In genomic region chr21:46081022-46081861, GRCh38 we compare ENCODE assay signal across 17 cellular contexts. TPM values are rescaled to one million over a fixed set of nuclear protein-coding genes. Genes with fewer than 3 reads are reported as not detected.
DNase-seq lines count a peak whose midpoint lies in the region; ATAC-seq, FAIRE-seq and TF ChIP-seq lines count a peak whose summit lies in the region.
"Had no signal": no experiment of that assay in that cellular context is flagged by ENCODE, and none has a peak within 500 bp of the region (broad histone marks: within the 10 kb centered on the region; RNA-seq: fewer than 3 reads in every experiment).

No MANE protein-coding gene starts in this region.

- peaks cover 15% of the 10 kb centered on the region for H3K27me3 ChIP-seq in lower lobe of right lung (ENCODE audit: low read depth)
- H3K27me3 ChIP-seq in tibial artery = no peaks in the 10 kb centered on the region
- H3K27me3 ChIP-seq: gastroesophageal sphincter had no signal

- H3K4me1 ChIP-seq in lower lobe of right lung = no peaks in the 10 kb centered on the region
- peaks cover 0 to 37% (median 33%) of the 10 kb centered on the region in 4 donors for H3K4me1 ChIP-seq in tibial artery

- peaks cover 4% of the 10 kb centered on the region for H3K9me3 Mint-ChIP-seq in activated B cell treated with CpG ODN at 0.5 μM for 24 hours

- peak; percentile 9 for DNase-seq in activated naive CD4-positive, alpha-beta T cell treated with anti-CD3 and anti-CD28 coated beads, Interleukin-2, amount 50 U/mL, for 16 hours
- DNase-seq in activated naive CD4-positive, alpha-beta T cell treated with Interleukin-2 at 50 U/mL for 16 hours = no peak
- DNase-seq in activated B cell treated with CpG ODN at 0.5 μM for 24 hours (peak; percentile 6), lower lobe of right lung (peak; percentile 31), tibial artery (peak in 1 of 2 donors; percentile 65), NCI-H510A (lab: John Stamatoyannopoulos, UW) (no peak), GM13976 (ENCODE audit: low spot score) (no peak), HTR-8/SVneo (ENCODE audit: insufficient read length, low spot score) (no peak)
- DNase-seq: activated CD4-positive, alpha-beta T cell treated with anti-CD3 and anti-CD28 coated beads for 48 hours; AML-193; dermis blood vessel endothelial cell; GF-D8; MV-4-11; NCI-H526 had no signal

- no peaks in the 10 kb centered on the region for H3K27me3 Mint-ChIP-seq in activated B cell treated with CpG ODN at 0.5 μM for 24 hours
- H3K27me3 Mint-ChIP-seq: activated naive CD8-positive, alpha-beta T cell had no signal

- no peak for FAIRE-seq in HTR-8/SVneo (lab: Jason Lieb, UNC)

- CTCF ChIA-PET in activated B cell treated with CpG ODN at 0.5 μM for 24 hours (lab: Charles Lee) = no interaction called here

- H3K4me1 Mint-ChIP-seq in activated B cell treated with CpG ODN at 0.5 μM for 24 hours = no peaks in the 10 kb centered on the region

- H3K4me3 Mint-ChIP-seq in activated B cell treated with CpG ODN at 0.5 μM for 24 hours = no peak overlapping the region
- H3K4me3 Mint-ChIP-seq: activated naive CD8-positive, alpha-beta T cell had no signal

- no peak overlapping the region for H3K27ac ChIP-seq in lower lobe of right lung
- peak overlapping the region; percentile 36 to 47 for H3K27ac ChIP-seq in tibial artery
- H3K27ac ChIP-seq: HL-60 had no signal

- in situ Hi-C loops in GM13976 (cut with MboI; ENCODE audit: low sequenced_read_pairs, unreplicated experiment) = no loop called here

- POLR2A ChIA-PET in activated B cell treated with CpG ODN at 0.5 μM for 24 hours (lab: Charles Lee) = no interaction called here

- intact Hi-C loops in activated B cell treated with CpG ODN at 0.5 μM for 24 hours (cut with micrococcal nuclease) (no loop called here), lower lobe of right lung (cut with DNase I) (no loop called here), tibial artery (cut with DNase I; ENCODE audit: low total_unique reads) (no loop called here)

- TF ChIP-seq CTCF in activated B cell treated with CpG ODN at 0.5 μM for 24 hours (IDR thresholded peaks at IDR 0.05) = no peak
- no peak for TF ChIP-seq CTCF in lower lobe of right lung (IDR thresholded peaks at IDR 0.05)
- no peak for TF ChIP-seq CTCF in tibial artery (IDR thresholded peaks at IDR 0.05)
- no peak for TF ChIP-seq CTCF in GM13976 (IDR thresholded peaks at IDR 0.05; ENCODE audit: borderline replicate concordance, control extremely low read depth, extremely low read depth, insufficient read depth, missing control alignments)

- H3K4me3 ChIP-seq in lower lobe of right lung (no peak overlapping the region), tibial artery (no peak overlapping the region)
- H3K4me3 ChIP-seq: gastroesophageal sphincter had no signal

- no peaks in the 10 kb centered on the region for H3K9me3 ChIP-seq in lower lobe of right lung
- H3K9me3 ChIP-seq in tibial artery = no peaks in the 10 kb centered on the region
- H3K9me3 ChIP-seq: gastroesophageal sphincter had no signal

- ATAC-seq in activated B cell treated with CpG ODN at 0.5 μM for 24 hours (ENCODE audit: low read depth) (no peak), lower lobe of right lung (peak in 1 of 2 donors; percentile 3)

- no peak overlapping the region for H3K27ac Mint-ChIP-seq in activated B cell treated with CpG ODN at 0.5 μM for 24 hours
- H3K27ac Mint-ChIP-seq: activated naive CD8-positive, alpha-beta T cell had no signal

- no peaks in the 10 kb centered on the region for H3K36me3 Mint-ChIP-seq in activated B cell treated with CpG ODN at 0.5 μM for 24 hours (ENCODE audit: low read depth)

- H3K36me3 ChIP-seq in lower lobe of right lung (no peaks in the 10 kb centered on the region), tibial artery (no peaks in the 10 kb centered on the region)
- H3K36me3 ChIP-seq: gastroesophageal sphincter had no signal

RNA-seq across cellular contexts. Expression of gene COL6A2, which starts 16.7 kb away (rescaled TPM):
- total RNA-seq in activated B cell treated with CpG ODN at 0.5 μM for 24 hours (0.40 and 1.4 TPM in 2 replicates), lower lobe of right lung (227 TPM)

Comparison
In these comparisons a context has a peak if more than half of its experiments do, and no peak if none do; other contexts are left out.
1. DNase-seq: peak in activated naive CD4-positive, alpha-beta T cell treated with anti-CD3 and anti-CD28 coated beads, Interleukin-2, amount 50 U/mL, for 16 hours (single experiment), activated B cell treated with CpG ODN at 0.5 μM for 24 hours (single experiment) and lower lobe of right lung (single experiment); none in activated naive CD4-positive, alpha-beta T cell treated with Interleukin-2 at 50 U/mL for 16 hours (single experiment), NCI-H510A (single experiment), GM13976 (single experiment) and HTR-8/SVneo (single experiment).
2. RNA of gene COL6A2, which starts 16.7 kb away (total RNA-seq): 227 TPM in lower lobe of right lung (single experiment); 0.40 to 1.4 TPM in activated B cell treated with CpG ODN at 0.5 μM for 24 hours; every median in the first group is over 10 times any median in the second.